30 cellular contexts compared by ENCODE assay signal in the genomic region with DNA sequence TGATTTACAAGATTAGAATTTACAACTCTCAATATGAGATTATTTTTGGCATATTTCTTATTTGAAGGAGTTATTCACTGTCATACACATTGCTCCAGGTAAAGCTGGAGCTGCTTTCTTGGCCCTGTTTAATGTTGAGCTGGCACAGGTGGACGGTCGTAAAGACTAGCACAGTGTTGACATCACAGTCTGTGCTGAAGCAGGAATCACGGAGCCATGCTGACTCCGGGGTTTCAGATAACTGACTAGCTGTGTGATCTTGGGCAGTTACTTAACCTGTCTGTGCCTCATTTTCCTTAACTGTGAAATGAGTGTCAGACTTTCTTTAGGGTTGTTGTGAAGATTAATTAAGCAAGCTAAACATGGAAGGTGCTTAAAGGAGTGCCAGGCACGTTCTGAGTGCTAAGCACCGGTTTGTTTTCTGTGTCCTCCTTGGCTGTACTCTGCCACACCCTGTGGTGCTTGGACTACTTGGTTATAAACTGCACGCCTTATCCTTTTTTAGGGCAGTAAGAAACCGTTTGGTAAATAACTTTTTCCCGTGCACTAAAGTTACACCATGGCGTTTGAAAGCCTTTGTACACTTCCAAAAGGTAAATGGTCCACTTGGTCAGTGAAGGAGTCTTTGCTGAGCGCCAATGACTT.
"Had no signal": no experiment of that assay in that cellular context is flagged by ENCODE, and none has a peak within 500 bp of the region (broad histone marks: within the 10 kb centered on the region; RNA-seq: fewer than 3 reads in every experiment).

No MANE protein-coding gene starts in this region.

- H3K4me1 Mint-ChIP-seq: WTC11 had no signal

- H3K27me3 ChIP-seq: body of pancreas, esophagus muscularis mucosa, foreskin keratinocyte, gastrocnemius medialis, heart left ventricle had no signal

- H3K27ac Mint-ChIP-seq: activated CD4-positive, alpha-beta T cell treated with anti-CD3 and anti-CD28 coated beads, Interleukin-2, amount 10 ng/mL, durations not matched to agents 7 days and 5 days; activated CD8-positive, alpha-beta T cell treated with anti-CD3 and anti-CD28 coated beads for 36 hours; activated naive CD8-positive, alpha-beta T cell; activated T-helper 17 cell treated with anti-CD3 and anti-CD28 coated beads, Interleukin-2, amount 50 U/mL, for 72 hours had no signal

- H3K4me3 Mint-ChIP-seq: activated CD4-positive, alpha-beta T cell treated with anti-CD3 and anti-CD28 coated beads, Interleukin-2, amount 10 ng/mL, durations not matched to agents 7 days and 5 days; activated CD8-positive, alpha-beta T cell treated with anti-CD3 and anti-CD28 coated beads for 36 hours; activated naive CD8-positive, alpha-beta T cell; activated T-cell treated with anti-CD3 and anti-CD28 coated beads, Interleukin-2, amount 50 U/mL, for 4 hours; activated T-helper 17 cell treated with anti-CD3 and anti-CD28 coated beads, Interleukin-2, amount 50 U/mL, for 72 hours; effector memory CD8-positive, alpha-beta T cell; WTC11 had no signal

- H3K4me1 ChIP-seq: body of pancreas, esophagus muscularis mucosa, foreskin keratinocyte, gastrocnemius medialis, heart left ventricle had no signal

- H3K27me3 Mint-ChIP-seq: activated CD4-positive, alpha-beta T cell treated with anti-CD3 and anti-CD28 coated beads, Interleukin-2, amount 10 ng/mL, durations not matched to agents 7 days and 5 days; activated CD8-positive, alpha-beta T cell treated with anti-CD3 and anti-CD28 coated beads for 36 hours; activated naive CD8-positive, alpha-beta T cell; activated T-helper 17 cell treated with anti-CD3 and anti-CD28 coated beads, Interleukin-2, amount 50 U/mL, for 72 hours; effector memory CD8-positive, alpha-beta T cell had no signal

- H3K9me3 ChIP-seq: body of pancreas, esophagus muscularis mucosa, gastrocnemius medialis, heart left ventricle had no signal

- H3K27ac ChIP-seq: body of pancreas, esophagus muscularis mucosa, foreskin keratinocyte, gastrocnemius medialis, heart left ventricle had no signal

- DNase-seq: activated CD4-positive, alpha-beta T cell treated with anti-CD3 and anti-CD28 coated beads for 1 hour; activated CD4-positive, alpha-beta T cell treated with anti-CD3 and anti-CD28 coated beads for 4 hours; activated CD4-positive, alpha-beta T cell treated with anti-CD3 and anti-CD28 coated beads, Interleukin-2, amount 10 ng/mL, durations not matched to agents 7 days and 5 days; activated CD4-positive, alpha-beta T cell treated with anti-CD3 and anti-CD28 coated beads, Interleukin-2, amount 50 U/mL, for 4 hours; activated CD8-positive, alpha-beta memory T cell treated with anti-CD3 and anti-CD28 coated beads for 24 hours; activated CD8-positive, alpha-beta T cell treated with anti-CD3 and anti-CD28 coated beads for 36 hours; activated effector memory CD4-positive, alpha-beta T cell treated with Interleukin-2 at 50 U/mL for 16 hours; activated gamma-delta T cell treated with Interleukin-2 at 50 U/mL for 16 hours; activated naive CD4-positive, alpha-beta T cell treated with anti-CD3 and anti-CD28 coated beads, Interleukin-2, amount 50 U/mL, for 16 hours; activated naive CD4-positive, alpha-beta T cell treated with Interleukin-2 at 50 U/mL for 16 hours; activated T-cell treated with anti-CD3 and anti-CD28 coated beads, Interleukin-2, amount 50 U/mL, for 4 hours; amniotic stem cell; anterior cingulate cortex; caudate nucleus; cortex of kidney; dermis blood vessel endothelial cell; effector CD4-positive, alpha-beta T cell; effector memory CD8-positive, alpha-beta T cell; erythroblast; foreskin keratinocyte; gastrocnemius medialis; glutamatergic neuron; heart left ventricle; T-helper 2 cell had no signal

- H3K4me3 ChIP-seq: body of pancreas, esophagus muscularis mucosa, gastrocnemius medialis, heart left ventricle had no signal

- FAIRE-seq: colon had no signal

- H3K9me3 Mint-ChIP-seq: activated CD4-positive, alpha-beta T cell treated with anti-CD3 and anti-CD28 coated beads, Interleukin-2, amount 10 ng/mL, durations not matched to agents 7 days and 5 days; activated CD8-positive, alpha-beta T cell treated with anti-CD3 and anti-CD28 coated beads for 36 hours; activated T-cell treated with anti-CD3 and anti-CD28 coated beads, Interleukin-2, amount 50 U/mL, for 4 hours; activated T-helper 17 cell treated with anti-CD3 and anti-CD28 coated beads, Interleukin-2, amount 50 U/mL, for 72 hours; effector memory CD8-positive, alpha-beta T cell; WTC11 had no signal

- ATAC-seq: activated CD8-positive, alpha-beta T cell treated with anti-CD3 and anti-CD28 coated beads for 36 hours; activated T-cell treated with anti-CD3 and anti-CD28 coated beads, Interleukin-2, amount 50 U/mL, for 4 hours; activated T-helper 17 cell treated with anti-CD3 and anti-CD28 coated beads, Interleukin-2, amount 50 U/mL, for 72 hours; body of pancreas; effector memory CD8-positive, alpha-beta T cell; foreskin keratinocyte; gastrocnemius medialis; heart left ventricle; WTC11 had no signal
